11 cellular contexts compared by ENCODE assay signal in the genomic region with DNA sequence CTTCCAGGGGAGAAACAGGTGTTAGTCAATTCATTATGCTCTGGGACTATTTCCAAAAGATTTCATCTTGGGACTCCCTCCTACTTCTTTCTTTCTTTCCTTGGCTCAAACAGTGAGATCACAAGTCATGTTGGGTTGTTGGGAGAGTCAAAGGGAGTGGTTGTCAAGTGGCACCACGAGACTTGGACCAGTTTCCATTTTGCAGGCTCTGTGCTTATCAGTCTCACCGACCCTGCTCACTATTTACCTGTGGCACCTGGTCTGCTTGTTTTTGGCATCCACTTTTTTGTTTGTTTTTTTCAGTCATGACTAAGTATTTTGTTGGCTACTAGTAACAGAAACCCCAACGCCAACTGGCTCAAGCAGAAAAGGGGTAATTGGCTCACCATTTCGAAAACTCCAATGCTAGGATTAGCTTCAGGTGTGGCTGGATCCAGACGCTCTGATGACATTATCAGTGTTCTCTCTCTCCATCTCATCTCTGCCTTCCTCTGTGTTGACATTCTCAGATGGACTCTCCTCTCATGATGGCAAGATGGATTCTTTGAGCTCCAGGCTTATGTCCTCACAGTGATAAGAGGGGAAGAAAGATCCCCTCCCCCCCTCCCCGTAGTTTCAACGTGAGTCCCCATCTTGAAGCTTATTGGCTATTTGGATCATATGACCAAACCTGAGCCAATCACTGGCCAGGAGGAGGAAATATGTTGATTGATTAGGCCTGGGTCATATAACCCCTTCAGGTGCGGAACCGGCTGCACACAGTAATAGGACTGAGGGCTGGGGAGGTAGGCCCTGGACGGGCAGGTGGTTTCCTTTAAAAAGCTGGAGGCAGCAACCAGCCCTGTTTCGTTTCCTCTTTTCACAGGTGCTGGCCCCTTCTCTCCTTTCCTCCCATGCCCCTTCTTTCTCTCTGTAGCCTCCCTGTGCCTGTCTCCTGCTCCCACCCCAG. TPM values are rescaled to one million over a fixed set of nuclear protein-coding genes. Genes with fewer than 3 reads are reported as not detected.
DNase-seq lines count a peak whose midpoint lies in the region; ATAC-seq and TF ChIP-seq lines count a peak whose summit lies in the region.
"Had no signal": no experiment of that assay in that cellular context is flagged by ENCODE, and none has a peak within 500 bp of the region (broad histone marks: within the 10 kb centered on the region; RNA-seq: fewer than 3 reads in every experiment).

No MANE protein-coding gene starts in this region.

- peak; percentile 83 for DNase-seq in GM13976 (ENCODE audit: low spot score)
- peak; percentile 71 for DNase-seq in SK-N-DZ (ENCODE audit: low spot score)
- DNase-seq in putamen (ENCODE audit: low spot score) = no peak
- DNase-seq in HuH-7.5 (ENCODE audit: low spot score) = no peak
- no peak for DNase-seq in NCI-H1417 (lab: John Stamatoyannopoulos, UW)
- no peak for DNase-seq in activated naive CD4-positive, alpha-beta T cell treated with Interleukin-2 at 50 U/mL for 16 hours
- DNase-seq: DMS53, heart right ventricle, T-helper 9 cell had no signal

- in situ Hi-C loops in GM13976 (cut with MboI; ENCODE audit: low sequenced_read_pairs, unreplicated experiment) = no loop called here

- TF ChIP-seq CTCF in GM13976 (IDR thresholded peaks at IDR 0.05; ENCODE audit: borderline replicate concordance, control extremely low read depth, extremely low read depth, insufficient read depth, missing control alignments) = no peak

- ATAC-seq in GM19463 (IDR thresholded peaks at IDR 0.05; ENCODE audit: unreplicated experiment) (peak; percentile 93), HG03097 (IDR thresholded peaks at IDR 0.05; ENCODE audit: low FRiP score, unreplicated experiment) (peak; percentile 72)
- ATAC-seq: heart right ventricle had no signal

RNA-seq across cellular contexts. Expression of a gene that starts 36.8 kb away (rescaled TPM):
- polyA plus RNA-seq in SK-N-DZ (2014; cell fraction: cytosol; rRNA removed) = not detected in 2 replicates
- 0.09 TPM in 1 of 2 replicates, not detected in the other for polyA plus RNA-seq in SK-N-DZ (2014; cell fraction: nucleus; rRNA removed)

Comparison
In these comparisons a context has a peak if more than half of its experiments do, and no peak if none do; other contexts are left out.
1. DNase-seq: peak in GM13976 (single experiment) and SK-N-DZ (single experiment); none in putamen (single experiment), HuH-7.5 (single experiment), NCI-H1417 (0 of 3) and activated naive CD4-positive, alpha-beta T cell treated with Interleukin-2 at 50 U/mL for 16 hours (single experiment).